In genomic region chr6:157539421-157539822, GRCh38 we compare ENCODE assay signal across 20 cellular contexts.
A peak's percentile ranks its signal among the peaks of the same experiment; 100 is the strongest.
DNase-seq lines count a peak whose midpoint lies in the region; ATAC-seq, FAIRE-seq and TF ChIP-seq lines count a peak whose summit lies in the region.
"Had no signal": no experiment of that assay in that cellular context is flagged by ENCODE, and none has a peak within 500 bp of the region (broad histone marks: within the 10 kb centered on the region; RNA-seq: fewer than 3 reads in every experiment).

No MANE protein-coding gene starts in this region.

- H3K4me3 ChIP-seq in prostate gland, result no peak overlapping the region
- H3K4me3 ChIP-seq: A549, ascending aorta, tibial nerve had no signal

- CTCF ChIA-PET in activated CD4-positive, alpha-beta T cell treated with anti-CD3 and anti-CD28 coated beads for 36 hours (lab: Charles Lee), result interaction anchor here (0.9 to 1.1 kb wide), 2 partner anchors 9 to 59 kb away, joined by 3 read pairs; no protein-coding TSS in a partner anchor

- DNase-seq in activated CD4-positive, alpha-beta T cell treated with anti-CD3 and anti-CD28 coated beads for 36 hours, result no peak
- no peak for DNase-seq in activated CD4-positive, alpha-beta T cell treated with anti-CD3 and anti-CD28 coated beads, Interleukin-2, amount 50 U/mL, for 4 hours
- DNase-seq in SK-MEL-5 (ENCODE audit: low read depth, low spot score) (peak; percentile 4), immature natural killer cell (no peak), superior temporal gyrus (ENCODE audit: extremely low spot score) (peak; percentile 47), H54 (ENCODE audit: insufficient read length, low spot score) (no peak), prostate gland (ENCODE audit: low spot score) (no peak)
- DNase-seq: activated naive CD4-positive, alpha-beta T cell treated with Interleukin-2 at 50 U/mL for 16 hours; CD4-positive, alpha-beta T cell; cerebellar nuclear complex; HCEC 1CT; Karpas-422; NCI-H1417 treated with DMSO at 0.1 percent for 48 hours; NCI-H82 had no signal

- POLR2A ChIA-PET in activated CD4-positive, alpha-beta T cell treated with anti-CD3 and anti-CD28 coated beads for 36 hours (lab: Charles Lee), result no interaction called here

- no peaks in the 10 kb centered on the region for H3K36me3 ChIP-seq in prostate gland

- no peak overlapping the region for H3K27ac ChIP-seq in prostate gland
- H3K27ac ChIP-seq: A549, ascending aorta, tibial nerve had no signal

- H3K9me3 Mint-ChIP-seq in activated CD4-positive, alpha-beta T cell treated with anti-CD3 and anti-CD28 coated beads for 36 hours (ENCODE audit: low read depth), result no peaks in the 10 kb centered on the region
- no peaks in the 10 kb centered on the region for H3K9me3 Mint-ChIP-seq in immature natural killer cell
- H3K9me3 Mint-ChIP-seq: CD4-positive, alpha-beta T cell had no signal

- H3K4me1 ChIP-seq in prostate gland (replicated peaks), result no peaks in the 10 kb centered on the region

- TF ChIP-seq POLR2A in H54 (IDR thresholded peaks at IDR 0.05; ENCODE audit: low read depth, low read length) (no peak), prostate gland (IDR thresholded peaks at IDR 0.05) (no peak)

- H3K4me1 Mint-ChIP-seq in activated CD4-positive, alpha-beta T cell treated with anti-CD3 and anti-CD28 coated beads for 36 hours, result peaks cover 35% of the 10 kb centered on the region
- peaks cover 58 to 59% of the 10 kb centered on the region in 2 donors for H3K4me1 Mint-ChIP-seq in immature natural killer cell

- peak overlapping the region; percentile 15 for H3K27ac Mint-ChIP-seq in activated CD4-positive, alpha-beta T cell treated with anti-CD3 and anti-CD28 coated beads for 36 hours
- peak overlapping the region; percentile 49 to 99 (median 70) for H3K27ac Mint-ChIP-seq in immature natural killer cell
- H3K27ac Mint-ChIP-seq: CD4-positive, alpha-beta T cell had no signal

- H3K36me3 Mint-ChIP-seq in activated CD4-positive, alpha-beta T cell treated with anti-CD3 and anti-CD28 coated beads for 36 hours (ENCODE audit: low read depth), result peaks cover 2% of the 10 kb centered on the region
- peaks cover 8 to 16% (median 12%) of the 10 kb centered on the region in 3 donors for H3K36me3 Mint-ChIP-seq in immature natural killer cell

- in situ Hi-C loops in SK-MEL-5 (cut with HindIII; ENCODE audit: low pct_unique_long_range_greater_than_20kb, low sequenced_read_pairs), result no loop called here

- no peak overlapping the region for H3K4me3 Mint-ChIP-seq in activated CD4-positive, alpha-beta T cell treated with anti-CD3 and anti-CD28 coated beads for 36 hours
- H3K4me3 Mint-ChIP-seq in immature natural killer cell, result peak overlapping the region in 2 of 5 donors; percentile 3 to 68
- H3K4me3 Mint-ChIP-seq: CD4-positive, alpha-beta T cell had no signal

- no peaks in the 10 kb centered on the region for H3K27me3 ChIP-seq in prostate gland (replicated peaks; ENCODE audit: insufficient read depth)
- H3K27me3 ChIP-seq: ascending aorta, tibial nerve had no signal

- H3K9me3 ChIP-seq in prostate gland, result no peaks in the 10 kb centered on the region
- H3K9me3 ChIP-seq: A549, ascending aorta had no signal

- WGBS in prostate gland, result 75% methylated on average over 10 of the region's 10 CpGs

- H3K27me3 Mint-ChIP-seq in activated CD4-positive, alpha-beta T cell treated with anti-CD3 and anti-CD28 coated beads for 36 hours, result peaks cover 5% of the 10 kb centered on the region
- H3K27me3 Mint-ChIP-seq in immature natural killer cell (ENCODE audit: low read depth in 3 of 3), result peaks cover 0 to 2% (median 0%) of the 10 kb centered on the region in 3 donors
- H3K27me3 Mint-ChIP-seq: CD4-positive, alpha-beta T cell had no signal

- no peak for ATAC-seq in activated CD4-positive, alpha-beta T cell treated with anti-CD3 and anti-CD28 coated beads for 36 hours
- ATAC-seq in GM18861 (IDR thresholded peaks at IDR 0.05; ENCODE audit: unreplicated experiment), result no peak
- ATAC-seq: A549 had no signal

- FAIRE-seq in H54 (lab: Jason Lieb, UNC), result no peak
- FAIRE-seq: A549, endometrium, RCC 7860 had no signal

- intact Hi-C loops in activated CD4-positive, alpha-beta T cell treated with anti-CD3 and anti-CD28 coated beads for 36 hours (cut with DNase I, micrococcal nuclease), result loop anchor here (5.0 kb wide), 4 partner anchors 157 to 1108 kb away; partner anchors contain the start of gene ZDHHC14 (in 1 of the 2)
- intact Hi-C loops in prostate gland (cut with DNase I), result no loop called here

- TF ChIP-seq CTCF in prostate gland (IDR thresholded peaks at IDR 0.05), result no peak

Comparison
In these comparisons a context has a peak if more than half of its experiments do, and no peak if none do; other contexts are left out.
1. DNase-seq: peak in SK-MEL-5 (single experiment) and superior temporal gyrus (single experiment); none in activated CD4-positive, alpha-beta T cell treated with anti-CD3 and anti-CD28 coated beads for 36 hours (single experiment), activated CD4-positive, alpha-beta T cell treated with anti-CD3 and anti-CD28 coated beads, Interleukin-2, amount 50 U/mL, for 4 hours (0 of 2), immature natural killer cell (0 of 3), H54 (single experiment) and prostate gland (single experiment).